ENCODE assay signal across 8 cellular contexts in genomic region chr6:111724505-111724904, GRCh38.
DNase-seq lines count a peak whose midpoint lies in the region; ATAC-seq, FAIRE-seq and TF ChIP-seq lines count a peak whose summit lies in the region.

No MANE protein-coding gene starts in this region.

- ATAC-seq in DND-41 (ENCODE audit: insufficient read depth, low read depth) (peak; percentile 56; the same call in 2 of the 3 replicates), GM19468 (IDR thresholded peaks at IDR 0.05; ENCODE audit: extremely low read depth, unreplicated experiment) (peak; percentile 88), HG03460 (IDR thresholded peaks at IDR 0.05; ENCODE audit: unreplicated experiment) (peak; percentile 98)

- H3K27ac ChIP-seq in DND-41 (ENCODE audit: low read length) = no peak overlapping the region

- TF ChIP-seq POLR2A in H54 (IDR thresholded peaks at IDR 0.05; ENCODE audit: low read depth, low read length) = no peak

- H3K27ac Mint-ChIP-seq in brain = peak overlapping the region in 4 of 5 experiments; percentile 4 to 93 (median 86)

- no peaks in the 10 kb centered on the region; the same call in 1 of the 2 replicates for H3K4me1 ChIP-seq in DND-41 (ENCODE audit: insufficient read depth, low read length)

- no peaks in the 10 kb centered on the region for H3K27me3 Mint-ChIP-seq in brain

- peaks cover 51% of the 10 kb centered on the region for H3K36me3 Mint-ChIP-seq in brain

- H3K9me3 ChIP-seq in DND-41 (ENCODE audit: insufficient read depth, low read length, severe bottlenecking) = no peaks in the 10 kb centered on the region

- H3K4me2 ChIP-seq in DND-41 (ENCODE audit: insufficient read depth, low read length) = no peak overlapping the region

- H3K9ac ChIP-seq in DND-41 (ENCODE audit: low read depth, low read length) = no peak overlapping the region

- no peak overlapping the region for H2AFZ ChIP-seq in DND-41 (ENCODE audit: low read depth, low read length)

- H3K4me3 Mint-ChIP-seq in brain = no peak overlapping the region

- H3K9me3 Mint-ChIP-seq in brain = peaks cover 0 to 2% (median 0%) of the 10 kb centered on the region in 5 experiments

- DNase-seq in DND-41 = no peak
- no peak for DNase-seq in medulla oblongata (ENCODE audit: extremely low spot score)
- no peak for DNase-seq in H54 (ENCODE audit: insufficient read length, low spot score)
- DNase-seq in epidermal melanocyte (ENCODE audit: insufficient read length, low spot score) = no peak
- DNase-seq in H7 = no peak

- peaks cover 54% of the 10 kb centered on the region for H3K79me2 ChIP-seq in DND-41 (ENCODE audit: insufficient read depth, low read length)

- TF ChIP-seq CTCF in DND-41 (IDR thresholded peaks at IDR 0.05; ENCODE audit: borderline replicate concordance, extremely low read depth, low read length, poor library complexity, severe bottlenecking) = no peak
- TF ChIP-seq CTCF in brain (conservative IDR thresholded peaks at IDR 0.05) = no peak

- H3K4me1 Mint-ChIP-seq in brain = peaks cover 86% of the 10 kb centered on the region

- H4K20me1 ChIP-seq in DND-41 (ENCODE audit: insufficient read depth, low read length) = peaks cover 33% of the 10 kb centered on the region

- H3K27me3 ChIP-seq in DND-41 (ENCODE audit: insufficient read depth, low read length, poor library complexity) (no peaks in the 10 kb centered on the region), H7 (ENCODE audit: control insufficient read depth, insufficient read depth, low read length) (no peaks in the 10 kb centered on the region)

- H3K4me3 ChIP-seq in DND-41 (ENCODE audit: low read depth in 1 of 2, low read length in 2 of 2) (no peak overlapping the region), H7 (ENCODE audit: insufficient read depth, low read depth, low read length) (no peak overlapping the region)

- FAIRE-seq in H54 (lab: Jason Lieb, UNC) = no peak

- H3K36me3 ChIP-seq in DND-41 (ENCODE audit: insufficient read depth, low read length) = peaks cover 10% of the 10 kb centered on the region
- no peaks in the 10 kb centered on the region for H3K36me3 ChIP-seq in H7 (replicated peaks; ENCODE audit: control insufficient read depth, insufficient read depth, low read length)
